In the genomic region with DNA sequence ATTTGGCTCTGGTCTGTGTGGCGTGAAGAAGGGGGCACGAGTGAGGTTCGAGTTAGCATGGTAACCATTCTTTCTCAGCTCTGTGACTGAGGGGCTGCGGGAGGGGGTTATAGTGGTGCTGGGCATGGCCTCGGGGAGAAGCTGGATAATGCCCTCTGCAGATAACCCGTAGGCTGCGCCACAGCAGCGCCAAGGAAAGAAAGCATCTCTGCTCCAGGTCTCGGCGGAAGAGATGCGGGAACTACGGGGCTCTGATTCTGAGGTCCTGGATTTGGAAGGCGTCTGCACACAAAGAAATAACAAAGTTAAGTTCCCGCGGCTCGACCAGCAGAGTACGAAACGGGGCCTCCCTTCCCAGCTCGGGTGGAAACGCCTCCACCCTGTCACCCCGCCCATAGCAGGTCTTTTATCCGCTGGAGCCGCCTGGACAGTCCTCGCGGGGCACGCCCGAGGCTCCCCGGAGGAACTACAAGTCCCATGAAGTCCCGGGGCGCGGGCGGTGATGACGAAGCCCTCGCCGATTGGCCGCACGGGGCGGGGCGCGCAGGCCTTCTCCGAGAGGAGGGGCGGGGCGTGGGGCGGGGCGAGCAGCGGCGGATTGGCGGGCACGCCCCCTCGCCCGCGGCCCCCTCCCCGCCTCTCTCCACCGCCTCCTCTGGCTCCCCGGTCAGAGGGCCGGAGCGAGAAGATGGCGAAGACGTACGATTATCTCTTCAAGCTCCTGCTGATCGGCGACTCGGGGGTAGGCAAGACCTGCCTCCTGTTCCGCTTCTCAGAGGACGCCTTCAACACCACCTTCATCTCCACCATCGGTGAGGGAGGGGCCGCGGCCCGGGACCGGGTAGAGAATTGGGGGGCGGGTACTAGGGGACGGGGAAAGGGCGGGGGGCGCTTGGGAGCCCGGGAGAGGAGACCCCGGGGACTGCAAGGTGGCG, we compare ENCODE assay signal across 8 cellular contexts. TPM values are rescaled to one million over a fixed set of nuclear protein-coding genes. Genes with fewer than 3 reads are reported as not detected.
A peak's percentile ranks its signal among the peaks of the same experiment; 100 is the strongest.
DNase-seq lines count a peak whose midpoint lies in the region; ATAC-seq and TF ChIP-seq lines count a peak whose summit lies in the region.

RAB8B (plus strand) TSS at position 670 of the 935 bp plus-strand sequence; CDS start at position 689, 19 bp downstream.

- 1% methylated on average over 17 to 77 of the region's 77 CpGs for WGBS in adrenal gland, 4 donors
- WGBS in heart left ventricle, 4 donors, result 0 to 1% (median 0%) methylated on average over 45 to 77 of the region's 77 CpGs
- WGBS in transverse colon (ENCODE audit: low coverage in 1 of 2), 2 donors, result 1% methylated on average over 40 of the region's 77 CpGs; no CpG with 5 or more reads in 1 of the 2 donors

- H3K4me3 ChIP-seq in adrenal gland, result peak within 1 kb of the TSS in 3 of 4 donors; percentile 68 to 89 (median 81)
- H3K4me3 ChIP-seq in heart left ventricle, result peak within 1 kb of the TSS; percentile 51 to 88 (median 73)
- peak within 1 kb of the TSS; percentile 79 to 98 (median 85) for H3K4me3 ChIP-seq in transverse colon

- no peaks in the 10 kb centered on the region for H3K36me3 ChIP-seq in adrenal gland (replicated peaks in 1 of 2)
- no peaks in the 10 kb centered on the region for H3K36me3 ChIP-seq in heart left ventricle
- no peaks in the 10 kb centered on the region for H3K36me3 ChIP-seq in transverse colon

- H3K27ac ChIP-seq in adrenal gland (peak within 1 kb of the TSS; percentile 43 to 83 (median 48)), heart left ventricle (peak within 1 kb of the TSS; percentile 19 to 90 (median 77)), transverse colon (peak within 1 kb of the TSS; percentile 85 to 92 (median 90))

- H3K4me1 ChIP-seq in adrenal gland (replicated peaks in 1 of 2) (peaks cover 0 to 43% of the 10 kb centered on the region in 2 donors), heart left ventricle (peaks cover 0 to 47% (median 15%) of the 10 kb centered on the region in 12 donors), transverse colon (peaks cover 0 to 33% (median 23%) of the 10 kb centered on the region in 4 donors)

- in situ Hi-C loops in GM13976 (cut with MboI; ENCODE audit: low sequenced_read_pairs, unreplicated experiment) (no loop called here), transverse colon (cut with MboI; ENCODE audit: low pct_ligation_motif_present in 1 of 4, low pct_unique_long_range_greater_than_20kb in 1 of 4, low sequenced_read_pairs in 3 of 4) (no loop called here)

- no peaks in the 10 kb centered on the region for H3K27me3 ChIP-seq in adrenal gland
- no peaks in the 10 kb centered on the region for H3K27me3 ChIP-seq in heart left ventricle
- no peaks in the 10 kb centered on the region for H3K27me3 ChIP-seq in transverse colon

- peak; percentile 33 to 71 for TF ChIP-seq POLR2A in adrenal gland (IDR thresholded peaks at IDR 0.05)
- peak; percentile 42 to 73 for TF ChIP-seq POLR2A in heart left ventricle (IDR thresholded peaks at IDR 0.05)
- TF ChIP-seq POLR2A in transverse colon (IDR thresholded peaks at IDR 0.05), result peak; percentile 78

- no peak for TF ChIP-seq CTCF in GM13976 (IDR thresholded peaks at IDR 0.05; ENCODE audit: borderline replicate concordance, control extremely low read depth, extremely low read depth, insufficient read depth, missing control alignments)
- TF ChIP-seq CTCF in adrenal gland (IDR thresholded peaks at IDR 0.05), result peak in 2 of 6 experiments; percentile 2 to 6
- peak in 2 of 12 donors; percentile 2 to 6 for TF ChIP-seq CTCF in heart left ventricle (IDR thresholded peaks at IDR 0.05)
- TF ChIP-seq CTCF in transverse colon (IDR thresholded peaks at IDR 0.05), result no peak

- no peak for TF ChIP-seq EP300 in transverse colon (IDR thresholded peaks at IDR 0.05; ENCODE audit: low read depth)

- intact Hi-C loops in T-helper 1 cell treated with Interleukin-12 subunit alpha and Interleukin-12 subunit beta and Interleukin-4 antibody, amounts not matched to agents 30 ng/mL and 1 ng/mL, for 36 hours (cut with micrococcal nuclease), result loop anchor here (1.0 to 2.0 kb wide), 6 partner anchors 32 to 412 kb away; partner anchors contain the start of genes APH1B, RPS27L and USP3
- intact Hi-C loops in adrenal gland (cut with DNase I) (no loop called here), heart left ventricle (cut with DNase I) (loop anchor here in 6 of 10 donors (2.0 to 10.0 kb wide), 6 partner anchors 32 to 216 kb away; partner anchors contain the start of genes APH1B (in 2 of the 6), RPS27L (in 2 of the 6) and LACTB (in 1 of the 6)), transverse colon (cut with DNase I; ENCODE audit: low total_unique reads) (no loop called here)

- DNase-seq in GM13976 (ENCODE audit: low spot score) (peak; percentile 94), NCI-H1436 (lab: John Stamatoyannopoulos, UW) (peak; percentile 94), adrenal gland (peak; percentile 98 to 100 (median 99)), heart left ventricle (peak; percentile 98 to 100 (median 99)), pons (ENCODE audit: low spot score) (peak; percentile 94), transverse colon (peak; percentile 99)

- peak; percentile 90 for ATAC-seq in HG02798 (IDR thresholded peaks at IDR 0.05; ENCODE audit: poor library complexity, unreplicated experiment)
- ATAC-seq in heart left ventricle, result peak; percentile 98 to 100 (median 99)

- H3K9me3 ChIP-seq in adrenal gland (replicated peaks in 1 of 3), result no peaks in the 10 kb centered on the region
- no peaks in the 10 kb centered on the region for H3K9me3 ChIP-seq in heart left ventricle
- H3K9me3 ChIP-seq in transverse colon, result no peaks in the 10 kb centered on the region

RNA-seq across cellular contexts. Expression of gene RAB8B, which starts in this region (rescaled TPM):
- total RNA-seq in T-helper 1 cell treated with Interleukin-12 subunit alpha and Interleukin-12 subunit beta and Interleukin-4 antibody, amounts not matched to agents 30 ng/mL and 1 ng/mL, for 36 hours, result 74.2 and 74.3 TPM in 2 replicates
- total RNA-seq in adrenal gland (10 to 100 TPM; 29.9 to 54.4 (median 36.3) TPM), heart left ventricle (10 to 100 TPM in 2 of 9 donors, 1 to 10 TPM in 7; 6.3 to 32.6 (median 8.4) TPM), transverse colon (10 to 100 TPM in 2 of 4 donors, 1 to 10 TPM in 2; 3.2 to 25.4 (median 9.5) TPM)
- polyA plus RNA-seq in adrenal gland (10 to 100 TPM in 1 of 3 donors, 1 to 10 TPM in 2; 5.2 to 41.1 (median 8.4) TPM), heart left ventricle (1 to 10 TPM; 2.5 to 6.2 TPM)

Comparison
In these comparisons a context has a peak if more than half of its experiments do, and no peak if none do; other contexts are left out.
1. Peak in every context shown above with its lines: DNase-seq, ATAC-seq, H3K4me3 ChIP-seq and H3K27ac ChIP-seq.
2. intact Hi-C loops: an anchor here in T-helper 1 cell treated with Interleukin-12 subunit alpha and Interleukin-12 subunit beta and Interleukin-4 antibody, amounts not matched to agents 30 ng/mL and 1 ng/mL, for 36 hours (1.0 to 2.0 kb wide) and heart left ventricle (2.0 to 10.0 kb wide); none called in adrenal gland and transverse colon.